In the genomic region with DNA sequence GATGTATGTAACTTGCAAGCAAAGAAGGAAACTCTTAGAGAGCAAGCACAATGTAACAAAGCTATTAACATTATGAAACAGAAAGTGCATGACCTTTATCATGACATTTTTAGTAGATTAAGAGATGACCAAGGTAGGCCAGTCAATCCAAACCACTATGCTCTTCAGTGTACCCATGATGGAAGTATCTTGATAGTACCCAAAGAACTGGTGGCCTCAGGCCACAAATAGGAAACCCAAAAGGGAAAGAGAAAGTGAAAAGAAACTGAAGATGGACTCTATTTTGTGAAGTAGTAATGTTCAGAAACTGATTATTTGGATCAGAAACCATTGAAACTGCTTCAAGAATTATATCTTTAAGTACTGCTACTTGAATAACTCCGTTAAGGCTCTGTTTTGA, we compare ENCODE assay signal across 8 cellular contexts.
DNase-seq lines count a peak whose midpoint lies in the region; ATAC-seq and TF ChIP-seq lines count a peak whose summit lies in the region.
"Not testable (repeated sequence)": the region's sequence is repeated elsewhere in the genome, so short reads cannot be mapped to it uniquely, and the experiment has no call there.

No MANE protein-coding gene starts in this region.

- peak overlapping the region; percentile 3; the same call in 1 of the 2 replicates for H3K4me2 ChIP-seq in KMS-11

- not testable (repeated sequence) for H3K27ac ChIP-seq in ACC112 (ENCODE audit: low read depth, low read length); KMS-11

- H3K4me3 Mint-ChIP-seq in activated naive CD8-positive, alpha-beta T cell treated with anti-CD3 and anti-CD28 coated beads, Interleukin-2, amount 10 ng/mL, durations not matched to agents 7 days and 5 days = not testable (repeated sequence)

- not testable (repeated sequence) for TF ChIP-seq CTCF in KMS-11 (conservative IDR thresholded peaks at IDR 0.05; ENCODE audit: low read depth, low read length)

- not testable (repeated sequence) for H3K4me1 Mint-ChIP-seq in activated naive CD8-positive, alpha-beta T cell treated with anti-CD3 and anti-CD28 coated beads, Interleukin-2, amount 10 ng/mL, durations not matched to agents 7 days and 5 days

- H3K4me1 ChIP-seq in ACC112 (ENCODE audit: control insufficient read depth, insufficient read depth, low read length, unreplicated experiment) = not testable (repeated sequence)
- peaks cover 18% of the 10 kb centered on the region for H3K4me1 ChIP-seq in KMS-11 (ENCODE audit: low read depth, poor library complexity, severe bottlenecking)

- peak overlapping the region; percentile 14 for H2AFZ ChIP-seq in ACC112 (ENCODE audit: low read length, unreplicated experiment)
- H2AFZ ChIP-seq in KMS-11 (ENCODE audit: low read depth) = not testable (repeated sequence)

- DNase-seq in activated naive CD8-positive, alpha-beta T cell treated with anti-CD3 and anti-CD28 coated beads, Interleukin-2, amount 10 ng/mL, durations not matched to agents 7 days and 5 days = not testable (repeated sequence)

- H3K27ac Mint-ChIP-seq in activated naive CD8-positive, alpha-beta T cell treated with anti-CD3 and anti-CD28 coated beads, Interleukin-2, amount 10 ng/mL, durations not matched to agents 7 days and 5 days = not testable (repeated sequence)

- not testable (repeated sequence) for H3K9ac ChIP-seq in KMS-11

- H3K79me2 ChIP-seq in ACC112 (ENCODE audit: control insufficient read depth, insufficient read depth, low read length, unreplicated experiment); KMS-11 (ENCODE audit: insufficient read depth, low read depth): not testable (repeated sequence)

- POLR2A ChIA-PET in activated naive CD8-positive, alpha-beta T cell treated with anti-CD3 and anti-CD28 coated beads, Interleukin-2, amount 10 ng/mL, durations not matched to agents 7 days and 5 days (lab: Charles Lee) = not testable (repeated sequence)

- H3K27me3 ChIP-seq in ACC112 (ENCODE audit: insufficient read depth, low read length); KMS-11 (ENCODE audit: insufficient read depth, low read depth): not testable (repeated sequence)

- not testable (repeated sequence) for H4K20me1 ChIP-seq in KMS-11 (ENCODE audit: insufficient read depth)

- not testable (repeated sequence) for H3K36me3 ChIP-seq in ACC112 (ENCODE audit: insufficient read depth, low read length); KMS-11 (ENCODE audit: insufficient read depth)

- not testable (repeated sequence) for H3K4me3 ChIP-seq in ACC112 (ENCODE audit: low read depth, low read length); KMS-11 (IDR thresholded peaks at IDR 0.05; ENCODE audit: insufficient read depth, low read depth, low read length)

- not testable (repeated sequence) for H3K9me3 Mint-ChIP-seq in activated naive CD8-positive, alpha-beta T cell treated with anti-CD3 and anti-CD28 coated beads, Interleukin-2, amount 10 ng/mL, durations not matched to agents 7 days and 5 days

- peak; percentile 80 for ATAC-seq in GM18858 (IDR thresholded peaks at IDR 0.05; ENCODE audit: unreplicated experiment)
- ATAC-seq in GM19452 (IDR thresholded peaks at IDR 0.05; ENCODE audit: unreplicated experiment) = peak; percentile 83
- ATAC-seq in GM21737 (IDR thresholded peaks at IDR 0.05; ENCODE audit: unreplicated experiment) = peak; percentile 76
- ATAC-seq in HG02970 (IDR thresholded peaks at IDR 0.05; ENCODE audit: low FRiP score, unreplicated experiment) = peak; percentile 71
- peak; percentile 67 for ATAC-seq in HG03280 (IDR thresholded peaks at IDR 0.05; ENCODE audit: unreplicated experiment)
- ATAC-seq in activated naive CD8-positive, alpha-beta T cell treated with anti-CD3 and anti-CD28 coated beads, Interleukin-2, amount 10 ng/mL, durations not matched to agents 7 days and 5 days (ENCODE audit: low read depth) = peak; percentile 33

- peaks cover 14% of the 10 kb centered on the region for H3K27me3 Mint-ChIP-seq in activated naive CD8-positive, alpha-beta T cell treated with anti-CD3 and anti-CD28 coated beads, Interleukin-2, amount 10 ng/mL, durations not matched to agents 7 days and 5 days

- not testable (repeated sequence) for H3K36me3 Mint-ChIP-seq in activated naive CD8-positive, alpha-beta T cell treated with anti-CD3 and anti-CD28 coated beads, Interleukin-2, amount 10 ng/mL, durations not matched to agents 7 days and 5 days

Comparison
In these comparisons a context has a peak if more than half of its experiments do, and no peak if none do; other contexts are left out.
1. ATAC-seq: peak in every context shown above with its lines; median percentile 83 in GM19452; 80 in GM18858; 76 in GM21737; 71 in HG02970; 67 in HG03280; 33 in activated naive CD8-positive, alpha-beta T cell treated with anti-CD3 and anti-CD28 coated beads, Interleukin-2, amount 10 ng/mL, durations not matched to agents 7 days and 5 days.